Comparison of ENCODE assay signal across 7 cellular contexts in the genomic region with DNA sequence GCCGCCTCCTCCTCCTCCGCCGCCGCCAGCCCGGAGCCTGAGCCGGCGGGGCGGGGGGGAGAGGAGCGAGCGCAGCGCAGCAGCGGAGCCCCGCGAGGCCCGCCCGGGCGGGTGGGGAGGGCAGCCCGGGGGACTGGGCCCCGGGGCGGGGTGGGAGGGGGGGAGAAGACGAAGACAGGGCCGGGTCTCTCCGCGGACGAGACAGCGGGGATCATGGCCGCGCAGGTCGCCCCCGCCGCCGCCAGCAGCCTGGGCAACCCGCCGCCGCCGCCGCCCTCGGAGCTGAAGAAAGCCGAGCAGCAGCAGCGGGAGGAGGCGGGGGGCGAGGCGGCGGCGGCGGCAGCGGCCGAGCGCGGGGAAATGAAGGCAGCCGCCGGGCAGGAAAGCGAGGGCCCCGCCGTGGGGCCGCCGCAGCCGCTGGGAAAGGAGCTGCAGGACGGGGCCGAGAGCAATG. TPM values are rescaled to one million over a fixed set of nuclear protein-coding genes. Genes with fewer than 3 reads are reported as not detected.
DNase-seq lines count a peak whose midpoint lies in the region; ATAC-seq and TF ChIP-seq lines count a peak whose summit lies in the region.

No MANE protein-coding gene starts in this region.

- no peak for TF ChIP-seq RAD21 in HCT116 (IDR thresholded peaks at IDR 0.05; ENCODE audit: low read depth)

- peak overlapping the region; percentile 94 for H3K4me2 ChIP-seq in HCT116 (ENCODE audit: low read length)

- H3K36me3 ChIP-seq in HCT116 (ENCODE audit: control insufficient read depth in 1 of 2, insufficient read depth in 2 of 2, low read length in 2 of 2) (no peaks in the 10 kb centered on the region; a peak in 1 of 4 replicates), WERI-Rb-1 (peaks cover 31% of the 10 kb centered on the region), gastroesophageal sphincter (no peaks in the 10 kb centered on the region), gastrocnemius medialis (no peaks in the 10 kb centered on the region)

- H2AFZ ChIP-seq in HCT116 (ENCODE audit: low read depth, low read length, poor library complexity, severe bottlenecking): no peak overlapping the region

- DNase-seq in HCT116 (ENCODE audit: low read depth, low spot score): no peak
- peak; percentile 14 for DNase-seq in WERI-Rb-1
- DNase-seq in gastrocnemius medialis: no peak
- no peak for DNase-seq in left lobe of liver (ENCODE audit: low spot score)
- DNase-seq in NCI-H524 (lab: John Stamatoyannopoulos, UW): no peak

- no TSS peak for BruUV-seq in HCT116 (replicated peaks; lab: Mats Ljungman, UMichigan)

- no CpG with 5 or more reads among the region's 60 CpGs for WGBS in gastroesophageal sphincter (ENCODE audit: low coverage in 1 of 2), 2 donors

- CTCF ChIA-PET in HCT116 (lab: Charles Lee): no interaction called here

- RAD21 ChIA-PET in HCT116 (lab: Charles Lee; ENCODE audit: low non-redundant PET in 1 of 2, low total read pairs in 2 of 2, uncharacterized antibody in 2 of 2, unreplicated experiment in 2 of 2): no interaction called here

- H3K9me2 ChIP-seq in HCT116 (ENCODE audit: insufficient read depth): no peaks in the 10 kb centered on the region

- H3K4me1 ChIP-seq in HCT116 (ENCODE audit: control insufficient read depth in 1 of 2, insufficient read depth in 2 of 2, low read length in 2 of 2) (peaks cover 32 to 76% of the 10 kb centered on the region in 2 experiments), gastroesophageal sphincter (peaks cover 14 to 68% (median 32%) of the 10 kb centered on the region in 3 donors), gastrocnemius medialis (peaks cover 56 to 59% of the 10 kb centered on the region in 2 donors)

- peak; percentile 2; the same call in 1 of the 2 replicates for ATAC-seq in HCT116
- ATAC-seq in gastroesophageal sphincter: peak; percentile 9
- peak; percentile 3 to 7 for ATAC-seq in gastrocnemius medialis
- ATAC-seq in left lobe of liver: no peak
- ATAC-seq in HG02678 (IDR thresholded peaks at IDR 0.05; ENCODE audit: unreplicated experiment): no peak

- intact Hi-C loops in HCT116 (cut with micrococcal nuclease) (loop anchor here (10.0 kb wide), 1 partner anchor 169 kb away; the partner anchor contains the start of gene SFN), gastrocnemius medialis (cut with DNase I; ENCODE audit: low total_unique reads) (no loop called here)

- H3K4me3 ChIP-seq in HCT116 (replicated peaks in 1 of 2; ENCODE audit: low read depth in 1 of 2, low read length in 2 of 2) (peak overlapping the region; percentile 60 to 64), WERI-Rb-1 (ENCODE audit: low read depth, low read length) (peak overlapping the region; percentile 86), gastroesophageal sphincter (peak overlapping the region; percentile 84 to 97), gastrocnemius medialis (peak overlapping the region; percentile 75 to 89 (median 84))

- peak overlapping the region; percentile 79 for H3K9ac ChIP-seq in HCT116 (ENCODE audit: low read length)

- peaks cover 59% of the 10 kb centered on the region for H3K79me2 ChIP-seq in HCT116 (ENCODE audit: insufficient read depth, low read length)

- peak overlapping the region; percentile 94 for H3K27ac ChIP-seq in HCT116 (ENCODE audit: low read depth, low read length)
- peak overlapping the region; percentile 99 for H3K27ac ChIP-seq in WERI-Rb-1
- H3K27ac ChIP-seq in gastroesophageal sphincter: peak overlapping the region; percentile 87 to 99 (median 98)
- H3K27ac ChIP-seq in gastrocnemius medialis: peak overlapping the region; percentile 92 to 95 (median 95)

- no peak for TF ChIP-seq EP300 in gastroesophageal sphincter (IDR thresholded peaks at IDR 0.05)

- POLR2A ChIA-PET in HCT116 (lab: Charles Lee): interaction anchor here (1.9 kb wide), 1 partner anchor 76 kb away, joined by 4 read pairs; no protein-coding TSS in a partner anchor

- TF ChIP-seq CTCF in HCT116 (IDR thresholded peaks at IDR 0.05 in 2 of 3, conservative IDR thresholded peaks at IDR 0.05 in 1 of 3; ENCODE audit: borderline replicate concordance in 1 of 3, insufficient read depth in 1 of 3, low read depth in 2 of 3, low read length in 2 of 3) (no peak), WERI-Rb-1 (IDR thresholded peaks at IDR 0.05; ENCODE audit: low read depth, low read length) (no peak), gastroesophageal sphincter (IDR thresholded peaks at IDR 0.05) (no peak), gastrocnemius medialis (IDR thresholded peaks at IDR 0.05 in 4 of 5, conservative IDR thresholded peaks at IDR 0.05 in 1 of 5) (no peak)

- H3K27me3 ChIP-seq in HCT116 (ENCODE audit: insufficient read depth, low read length): no peaks in the 10 kb centered on the region
- no peaks in the 10 kb centered on the region for H3K27me3 ChIP-seq in WERI-Rb-1 (ENCODE audit: insufficient read depth, low read depth, severe bottlenecking)
- no peaks in the 10 kb centered on the region for H3K27me3 ChIP-seq in gastroesophageal sphincter
- H3K27me3 ChIP-seq in gastrocnemius medialis: no peaks in the 10 kb centered on the region

- peaks cover 17% of the 10 kb centered on the region; the same call in 1 of the 2 replicates for H4K20me1 ChIP-seq in HCT116 (ENCODE audit: insufficient read depth)

- in situ Hi-C loops in gastrocnemius medialis (cut with MboI; ENCODE audit: low sequenced_read_pairs in 4 of 4): loop anchor here in 1 of 4 donors (10.0 kb wide), 1 partner anchor 89 kb away; the partner anchor contains the start of gene PIGV

- H3K9me3 ChIP-seq in HCT116 (ENCODE audit: control insufficient read depth in 1 of 2, insufficient read depth in 1 of 2, low read depth in 1 of 2, low read length in 2 of 2): no peaks in the 10 kb centered on the region
- H3K9me3 ChIP-seq in WERI-Rb-1 (ENCODE audit: severe bottlenecking): no peaks in the 10 kb centered on the region
- no peaks in the 10 kb centered on the region for H3K9me3 ChIP-seq in gastroesophageal sphincter
- no peaks in the 10 kb centered on the region for H3K9me3 ChIP-seq in gastrocnemius medialis

- TF ChIP-seq POLR2A in HCT116 (IDR thresholded peaks at IDR 0.05; ENCODE audit: borderline replicate concordance, extremely low read depth, insufficient read depth, insufficient read length): peak; percentile 21
- TF ChIP-seq POLR2A in gastroesophageal sphincter (IDR thresholded peaks at IDR 0.05): no peak
- no peak for TF ChIP-seq POLR2A in gastrocnemius medialis (IDR thresholded peaks at IDR 0.05)

TF ChIP-seq in HCT116, 20 proteins besides CTCF, POLR2A, EP300 and RAD21:
- TF ChIP-seq POLR2AphosphoS5 (IDR thresholded peaks at IDR 0.05; ENCODE audit: low read depth, low read length) (no peak), ATF3 (IDR thresholded peaks at IDR 0.05) (no peak), YY1 (IDR thresholded peaks at IDR 0.05; ENCODE audit: extremely low read depth, insufficient replicate concordance, low read depth, low read length) (no peak), EZH2phosphoT487 (IDR thresholded peaks at IDR 0.05; ENCODE audit: borderline replicate concordance) (no peak), ZNF274 (IDR thresholded peaks at IDR 0.05; ENCODE audit: low read depth, low read length) (no peak)
- TF ChIP-seq, protein P1, sequence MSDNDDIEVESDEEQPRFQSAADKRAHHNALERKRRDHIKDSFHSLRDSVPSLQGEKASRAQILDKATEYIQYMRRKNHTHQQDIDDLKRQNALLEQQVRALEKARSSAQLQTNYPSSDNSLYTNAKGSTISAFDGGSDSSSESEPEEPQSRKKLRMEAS (IDR thresholded peaks at IDR 0.05): no peak
- TF ChIP-seq, protein P2, sequence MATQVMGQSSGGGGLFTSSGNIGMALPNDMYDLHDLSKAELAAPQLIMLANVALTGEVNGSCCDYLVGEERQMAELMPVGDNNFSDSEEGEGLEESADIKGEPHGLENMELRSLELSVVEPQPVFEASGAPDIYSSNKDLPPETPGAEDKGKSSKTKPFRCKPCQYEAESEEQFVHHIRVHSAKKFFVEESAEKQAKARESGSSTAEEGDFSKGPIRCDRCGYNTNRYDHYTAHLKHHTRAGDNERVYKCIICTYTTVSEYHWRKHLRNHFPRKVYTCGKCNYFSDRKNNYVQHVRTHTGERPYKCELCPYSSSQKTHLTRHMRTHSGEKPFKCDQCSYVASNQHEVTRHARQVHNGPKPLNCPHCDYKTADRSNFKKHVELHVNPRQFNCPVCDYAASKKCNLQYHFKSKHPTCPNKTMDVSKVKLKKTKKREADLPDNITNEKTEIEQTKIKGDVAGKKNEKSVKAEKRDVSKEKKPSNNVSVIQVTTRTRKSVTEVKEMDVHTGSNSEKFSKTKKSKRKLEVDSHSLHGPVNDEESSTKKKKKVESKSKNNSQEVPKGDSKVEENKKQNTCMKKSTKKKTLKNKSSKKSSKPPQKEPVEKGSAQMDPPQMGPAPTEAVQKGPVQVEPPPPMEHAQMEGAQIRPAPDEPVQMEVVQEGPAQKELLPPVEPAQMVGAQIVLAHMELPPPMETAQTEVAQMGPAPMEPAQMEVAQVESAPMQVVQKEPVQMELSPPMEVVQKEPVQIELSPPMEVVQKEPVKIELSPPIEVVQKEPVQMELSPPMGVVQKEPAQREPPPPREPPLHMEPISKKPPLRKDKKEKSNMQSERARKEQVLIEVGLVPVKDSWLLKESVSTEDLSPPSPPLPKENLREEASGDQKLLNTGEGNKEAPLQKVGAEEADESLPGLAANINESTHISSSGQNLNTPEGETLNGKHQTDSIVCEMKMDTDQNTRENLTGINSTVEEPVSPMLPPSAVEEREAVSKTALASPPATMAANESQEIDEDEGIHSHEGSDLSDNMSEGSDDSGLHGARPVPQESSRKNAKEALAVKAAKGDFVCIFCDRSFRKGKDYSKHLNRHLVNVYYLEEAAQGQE (IDR thresholded peaks at IDR 0.05; ENCODE audit: low read depth): no peak

RNA-seq across cellular contexts. Expression of gene ARID1A, which starts 0.4 kb away (rescaled TPM):
- total RNA-seq in HCT116 (2021; ENCODE audit: unreplicated experiment) (62.8 TPM), gastroesophageal sphincter (10 to 100 TPM; 28.2 to 64.2 (median 42.6) TPM), gastrocnemius medialis (10 to 100 TPM; 22.3 to 51.0 (median 35.0) TPM), left lobe of liver (27.0 TPM)
- 55.1 and 56.3 TPM in 2 replicates for polyA plus RNA-seq in HCT116 (2012)

Comparison
In these comparisons a context has a peak if more than half of its experiments do, and no peak if none do; other contexts are left out.
1. ATAC-seq: peak in HCT116 (single experiment), gastroesophageal sphincter (single experiment) and gastrocnemius medialis (2 of 2); none in left lobe of liver (single experiment) and HG02678 (single experiment).
2. Peak in every context shown above with its lines, with median percentiles within 50 percentile points of each other: H3K27ac ChIP-seq and H3K4me3 ChIP-seq.